ENCODE assay signal across 3 cellular contexts in genomic region chr2:96959406-96960110, GRCh38.
"Had no signal": no experiment of that assay in that cellular context is flagged by ENCODE, and none has a peak within 500 bp of the region (broad histone marks: within the 10 kb centered on the region; RNA-seq: fewer than 3 reads in every experiment).

No MANE protein-coding gene starts in this region.

- H3K9ac ChIP-seq: parathyroid adenoma had no signal

- H3K36me3 ChIP-seq: suprapubic skin had no signal

- H3K27me3 ChIP-seq: suprapubic skin had no signal

- H3K4me1 ChIP-seq: parathyroid adenoma had no signal

- H2AFZ ChIP-seq: parathyroid adenoma had no signal

- H3K27ac ChIP-seq: parathyroid adenoma, suprapubic skin had no signal

- H3K79me2 ChIP-seq: parathyroid adenoma had no signal

- H3K4me3 ChIP-seq: mucosa of descending colon, suprapubic skin had no signal

- H3K9me3 ChIP-seq: mucosa of descending colon, suprapubic skin had no signal
